ENCODE assay signal across 25 cellular contexts in the genomic region with DNA sequence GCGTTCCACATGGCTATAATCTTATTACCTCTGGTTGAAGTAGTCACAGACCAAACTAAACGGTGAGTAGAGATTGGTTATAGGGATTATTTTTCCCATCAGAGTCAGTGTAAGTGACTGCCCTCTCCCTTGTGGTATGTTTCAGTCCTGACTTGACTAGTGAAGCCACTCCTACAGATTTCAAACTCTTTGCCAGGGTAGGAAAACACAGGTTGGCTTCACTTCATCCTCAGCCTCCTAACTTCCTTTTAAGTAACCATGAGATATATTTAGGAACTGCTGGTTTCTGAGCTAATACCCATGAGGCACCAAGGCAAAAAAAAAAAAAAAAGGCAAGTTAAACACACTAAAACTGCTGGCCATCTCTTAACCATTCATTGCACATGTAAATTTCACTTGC.
"Had no signal": no experiment of that assay in that cellular context is flagged by ENCODE, and none has a peak within 500 bp of the region (broad histone marks: within the 10 kb centered on the region; RNA-seq: fewer than 3 reads in every experiment).

No MANE protein-coding gene starts in this region.

- H3K9me3 ChIP-seq: gastroesophageal sphincter, sigmoid colon, stomach, suprapubic skin, tibial nerve, uterus had no signal

- H3K9me3 Mint-ChIP-seq: activated B cell treated with CpG ODN at 0.5 μM for 24 hours; activated naive CD8-positive, alpha-beta T cell treated with anti-CD3 and anti-CD28 coated beads, Interleukin-2, amount 10 ng/mL, durations not matched to agents 7 days and 5 days; activated T-cell treated with anti-CD3 and anti-CD28 coated beads, Interleukin-2, amount 50 U/mL, for 4 hours; neural progenitor cell had no signal

- H3K27ac Mint-ChIP-seq: activated B cell treated with CpG ODN at 0.5 μM for 24 hours; activated CD4-positive, alpha-beta T cell treated with anti-CD3 and anti-CD28 coated beads for 36 hours; activated naive CD8-positive, alpha-beta T cell treated with anti-CD3 and anti-CD28 coated beads, Interleukin-2, amount 10 ng/mL, durations not matched to agents 7 days and 5 days; mesothelial cell of epicardium; naive thymus-derived CD8-positive, alpha-beta T cell; neural progenitor cell; stimulated activated memory B cell treated with anti-CD40 and anti-IgM and Interleukin-4, amounts not matched to agents 10 μg/mL and 1 μg/mL and 100 μg/mL, for 72 hours had no signal

- H3K4me1 ChIP-seq: sigmoid colon, suprapubic skin, uterus had no signal

- DNase-seq: activated B cell treated with CpG ODN at 0.5 μM for 24 hours; activated CD4-positive, alpha-beta T cell treated with anti-CD3 and anti-CD28 coated beads for 36 hours; activated CD4-positive, alpha-beta T cell treated with anti-CD3 and anti-CD28 coated beads, Interleukin-2, amount 50 U/mL, for 48 hours; activated CD8-positive, alpha-beta memory T cell treated with anti-CD3 and anti-CD28 coated beads, Interleukin-2, amount 50 U/mL, for 48 hours; activated naive CD4-positive, alpha-beta T cell treated with Interleukin-2 at 50 U/mL for 16 hours; activated naive CD8-positive, alpha-beta T cell treated with anti-CD3 and anti-CD28 coated beads, Interleukin-2, amount 10 ng/mL, durations not matched to agents 7 days and 5 days; activated T-cell treated with anti-CD3 and anti-CD28 coated beads, Interleukin-2, amount 50 U/mL, for 4 hours; amniotic stem cell; cortex of kidney; head of caudate nucleus; naive thymus-derived CD8-positive, alpha-beta T cell; posterior cingulate gyrus; sigmoid colon; stimulated activated CD4-positive, alpha-beta T cell treated with anti-CD3 and anti-CD28 coated beads, Interleukin-15, amount 100 ng/mL, for 24 hours; stomach; T-helper 9 cell; uterus had no signal

- H3K36me3 ChIP-seq: gastroesophageal sphincter, neural progenitor cell, sigmoid colon, stomach, suprapubic skin, tibial nerve, uterus had no signal

- H3K9ac ChIP-seq: neural progenitor cell had no signal

- ATAC-seq: activated CD4-positive, alpha-beta T cell treated with anti-CD3 and anti-CD28 coated beads for 36 hours; activated T-cell treated with anti-CD3 and anti-CD28 coated beads, Interleukin-2, amount 50 U/mL, for 4 hours; gastroesophageal sphincter; naive thymus-derived CD8-positive, alpha-beta T cell; stimulated activated memory B cell treated with anti-CD40 and anti-IgM and Interleukin-4, amounts not matched to agents 10 μg/mL and 1 μg/mL and 100 μg/mL, for 72 hours had no signal

- H3K4me1 Mint-ChIP-seq: activated B cell treated with CpG ODN at 0.5 μM for 24 hours; activated CD4-positive, alpha-beta T cell treated with anti-CD3 and anti-CD28 coated beads for 36 hours; activated naive CD8-positive, alpha-beta T cell treated with anti-CD3 and anti-CD28 coated beads, Interleukin-2, amount 10 ng/mL, durations not matched to agents 7 days and 5 days; mesothelial cell of epicardium; neural progenitor cell; stimulated activated memory B cell treated with anti-CD40 and anti-IgM and Interleukin-4, amounts not matched to agents 10 μg/mL and 1 μg/mL and 100 μg/mL, for 72 hours had no signal

- H3K4me3 Mint-ChIP-seq: activated B cell treated with CpG ODN at 0.5 μM for 24 hours; activated CD4-positive, alpha-beta T cell treated with anti-CD3 and anti-CD28 coated beads for 36 hours; activated naive CD8-positive, alpha-beta T cell treated with anti-CD3 and anti-CD28 coated beads, Interleukin-2, amount 10 ng/mL, durations not matched to agents 7 days and 5 days; activated T-cell treated with anti-CD3 and anti-CD28 coated beads, Interleukin-2, amount 50 U/mL, for 4 hours; mesothelial cell of epicardium; naive thymus-derived CD8-positive, alpha-beta T cell; neural progenitor cell; stimulated activated memory B cell treated with anti-CD40 and anti-IgM and Interleukin-4, amounts not matched to agents 10 μg/mL and 1 μg/mL and 100 μg/mL, for 72 hours had no signal

- H3K36me3 Mint-ChIP-seq: activated naive CD8-positive, alpha-beta T cell treated with anti-CD3 and anti-CD28 coated beads, Interleukin-2, amount 10 ng/mL, durations not matched to agents 7 days and 5 days; mesothelial cell of epicardium; naive thymus-derived CD8-positive, alpha-beta T cell; neural progenitor cell; stimulated activated memory B cell treated with anti-CD40 and anti-IgM and Interleukin-4, amounts not matched to agents 10 μg/mL and 1 μg/mL and 100 μg/mL, for 72 hours had no signal

- H3K4me2 ChIP-seq: neural progenitor cell, smooth muscle cell had no signal

- H3K27me3 ChIP-seq: gastroesophageal sphincter, neural progenitor cell, sigmoid colon, suprapubic skin, tibial nerve, uterus had no signal

- H3K27ac ChIP-seq: epithelial cell of prostate, gastroesophageal sphincter, neural progenitor cell, sigmoid colon, stomach, suprapubic skin, tibial nerve, uterus had no signal

- H3K27me3 Mint-ChIP-seq: activated B cell treated with CpG ODN at 0.5 μM for 24 hours; activated naive CD8-positive, alpha-beta T cell treated with anti-CD3 and anti-CD28 coated beads, Interleukin-2, amount 10 ng/mL, durations not matched to agents 7 days and 5 days; stimulated activated memory B cell treated with anti-CD40 and anti-IgM and Interleukin-4, amounts not matched to agents 10 μg/mL and 1 μg/mL and 100 μg/mL, for 72 hours had no signal

- H3K4me3 ChIP-seq: gastroesophageal sphincter, neural progenitor cell, sigmoid colon, smooth muscle cell, stomach, suprapubic skin, tibial nerve, uterus had no signal
